Comparison of ENCODE assay signal across 1 cellular context in genomic region chr9:15510789-15511575, GRCh38.
TF ChIP-seq lines count a peak whose summit lies in the region.

Gene PSIP1 (minus strand): TSS chr9:15510970. CDS start chr9:15510188, 782 bp downstream.

TF ChIP-seq in HepG2, 621 proteins besides CTCF, POLR2A, EP300 and RAD21 (continued from another document and continues in another):
- TF ChIP-seq ZNF318 (CRISPR knock-in tag; IDR thresholded peaks at IDR 0.05) (no peak), ZBTB8A (CRISPR knock-in tag; IDR thresholded peaks at IDR 0.05; ENCODE audit: borderline replicate concordance, low read depth) (no peak), THAP11 (CRISPR knock-in tag; IDR thresholded peaks at IDR 0.05) (peak; percentile 37; the same call in 1 of the 2 replicates), RFX1 (IDR thresholded peaks at IDR 0.05) (no peak), ZNF770 (CRISPR knock-in tag; IDR thresholded peaks at IDR 0.05) (0 out of 2 replicates have a peak, but pooled peaks have one; percentile 41), FOXP1 (IDR thresholded peaks at IDR 0.05) (peak; percentile 52; the same call in 1 of the 2 replicates), FOXP1 (CRISPR knock-in tag; IDR thresholded peaks at IDR 0.05) (peak; percentile 73), LBX2 (CRISPR knock-in tag; IDR thresholded peaks at IDR 0.05; ENCODE audit: borderline replicate concordance) (0 out of 2 replicates have a peak, but pooled peaks have one; percentile 31), ZSCAN21 (CRISPR knock-in tag; IDR thresholded peaks at IDR 0.05; ENCODE audit: borderline replicate concordance) (peak; percentile 91), ZNF503 (CRISPR knock-in tag; IDR thresholded peaks at IDR 0.05) (peak; percentile 43; the same call in 1 of the 2 replicates), SALL1 (CRISPR knock-in tag; IDR thresholded peaks at IDR 0.05) (peak; percentile 61), HMG20B (CRISPR knock-in tag; conservative IDR thresholded peaks at IDR 0.05) (no peak), ISL2 (CRISPR knock-in tag; IDR thresholded peaks at IDR 0.05) (peak; percentile 41; the same call in 1 of the 2 replicates), MAZ (IDR thresholded peaks at IDR 0.05; ENCODE audit: borderline replicate concordance, low read depth, low read length) (peak; percentile 22; the same call in 1 of the 2 replicates), MAZ (CRISPR knock-in tag; IDR thresholded peaks at IDR 0.05; ENCODE audit: low read depth) (peak; percentile 83), CBFB (CRISPR knock-in tag; IDR thresholded peaks at IDR 0.05) (peak; percentile 100), NRL (CRISPR knock-in tag; IDR thresholded peaks at IDR 0.05; ENCODE audit: borderline replicate concordance) (0 out of 2 replicates have a peak, but pooled peaks have one; percentile 49), ZBED4 (CRISPR knock-in tag; IDR thresholded peaks at IDR 0.05; ENCODE audit: borderline replicate concordance) (no peak), IKZF5 (CRISPR knock-in tag; IDR thresholded peaks at IDR 0.05) (0 out of 2 replicates have a peak, but pooled peaks have one; percentile 20), FOXM1 (CRISPR knock-in tag; IDR thresholded peaks at IDR 0.05) (no peak), E2F1 (CRISPR knock-in tag; IDR thresholded peaks at IDR 0.05) (peak; percentile 92), ARID4A (CRISPR knock-in tag; IDR thresholded peaks at IDR 0.05; ENCODE audit: borderline replicate concordance) (peak; percentile 61; the same call in 1 of the 2 replicates), CENPT (CRISPR knock-in tag; IDR thresholded peaks at IDR 0.05; ENCODE audit: low read depth) (peak; percentile 76; the same call in 1 of the 2 replicates)
